In genomic region chr1:223142795-223143759, GRCh38 we compare ENCODE assay signal across 1 cellular context.
TF ChIP-seq lines count a peak whose summit lies in the region.

TSS of gene TLR5 (minus strand) at chr1:223143248. CDS start at chr1:223113031, 30,217 bp downstream.

TF ChIP-seq in K562, 482 proteins besides CTCF, POLR2A, EP300 and RAD21 (continued from another document and continues in another):
- TF ChIP-seq MNT (conservative IDR thresholded peaks at IDR 0.05): peak; percentile 43 to 70
- peak; percentile 20; the same call in 1 of the 2 replicates for TF ChIP-seq RAD51 (IDR thresholded peaks at IDR 0.05; ENCODE audit: borderline replicate concordance, low read depth)
- TF ChIP-seq ZNF449 (CRISPR knock-in tag; IDR thresholded peaks at IDR 0.05): no peak
- peak; percentile 82 for TF ChIP-seq STAG1 (CRISPR knock-in tag; IDR thresholded peaks at IDR 0.05; ENCODE audit: borderline replicate concordance)
- TF ChIP-seq HMGN3 (IDR thresholded peaks at IDR 0.05; ENCODE audit: borderline replicate concordance, extremely low read depth, insufficient read length, low read depth, low read length): peak; percentile 80
- TF ChIP-seq PRDM10 (IDR thresholded peaks at IDR 0.05; ENCODE audit: partially characterized antibody): peak; percentile 67
- TF ChIP-seq PATZ1 (CRISPR knock-in tag; IDR thresholded peaks at IDR 0.05; ENCODE audit: borderline replicate concordance): no peak
- TF ChIP-seq NR2C1 (IDR thresholded peaks at IDR 0.05): no peak
- no peak for TF ChIP-seq NR2C1 (tag; IDR thresholded peaks at IDR 0.05)
- no peak for TF ChIP-seq C11orf30 (IDR thresholded peaks at IDR 0.05; ENCODE audit: low read depth)
- TF ChIP-seq NCOR1 (IDR thresholded peaks at IDR 0.05): peak; percentile 26; the same call in 1 of the 2 replicates
- peak; percentile 60; the same call in 1 of the 2 replicates for TF ChIP-seq HNRNPL (IDR thresholded peaks at IDR 0.05; ENCODE audit: low read depth, low read length)
- TF ChIP-seq ATF7 (IDR thresholded peaks at IDR 0.05): peak; percentile 79
- peak; percentile 90 for TF ChIP-seq TFAP4 (CRISPR knock-in tag; IDR thresholded peaks at IDR 0.05; ENCODE audit: borderline replicate concordance)
- TF ChIP-seq HDAC1 (IDR thresholded peaks at IDR 0.05): peak in 1 of 2 experiments; percentile 28; a peak in 1 of 4 replicates
- TF ChIP-seq L3MBTL2 (IDR thresholded peaks at IDR 0.05): peak; percentile 98
- TF ChIP-seq RERE (CRISPR knock-in tag; IDR thresholded peaks at IDR 0.05; ENCODE audit: borderline replicate concordance): peak; percentile 91; the same call in 1 of the 2 replicates
- no peak for TF ChIP-seq ILK (tag; IDR thresholded peaks at IDR 0.05; ENCODE audit: borderline replicate concordance, low read depth)
- no peak; the same call in none of the 2 replicates for TF ChIP-seq CREB1 (IDR thresholded peaks at IDR 0.05)
- TF ChIP-seq CREB1 (CRISPR knock-in tag; IDR thresholded peaks at IDR 0.05): peak; percentile 71
- TF ChIP-seq SMARCC2 (IDR thresholded peaks at IDR 0.05; ENCODE audit: low read depth): peak; percentile 67; the same call in 1 of the 2 replicates
- no peak for TF ChIP-seq CUX1 (CRISPR knock-in tag; IDR thresholded peaks at IDR 0.05)
- peak; percentile 81; the same call in 1 of the 2 replicates for TF ChIP-seq RB1 (IDR thresholded peaks at IDR 0.05; ENCODE audit: low read depth)
